Comparison of ENCODE assay signal across 19 cellular contexts in the genomic region with DNA sequence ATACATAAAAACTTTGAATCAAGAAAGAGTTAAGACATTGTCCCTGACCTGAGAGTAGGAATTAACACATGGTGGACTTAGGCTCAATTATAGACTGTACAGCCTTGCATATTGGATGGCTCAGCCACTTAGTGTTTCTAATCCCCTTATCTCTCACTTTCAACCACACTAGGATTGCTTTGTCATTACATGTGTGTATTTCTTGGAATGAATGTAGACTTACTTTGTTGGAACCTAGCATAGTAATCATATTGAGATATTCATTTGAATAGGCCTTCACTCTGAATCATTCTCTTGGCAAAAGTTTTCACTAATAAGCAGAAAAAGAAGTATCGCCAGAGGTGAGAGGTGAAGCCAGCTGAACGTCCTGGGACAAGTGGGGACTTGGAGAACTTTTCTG.
A peak's percentile ranks its signal among the peaks of the same experiment; 100 is the strongest.
DNase-seq lines count a peak whose midpoint lies in the region; TF ChIP-seq lines count a peak whose summit lies in the region.
"Had no signal": no experiment of that assay in that cellular context is flagged by ENCODE, and none has a peak within 500 bp of the region (broad histone marks: within the 10 kb centered on the region; RNA-seq: fewer than 3 reads in every experiment).

No MANE protein-coding gene starts in this region.

- DNase-seq in NCI-H82 (lab: John Stamatoyannopoulos, UW) (peak; percentile 58), astrocyte of the spinal cord (ENCODE audit: low read depth, low spot score) (peak; percentile 50), fibroblast of villous mesenchyme (ENCODE audit: low read depth) (peak; percentile 21), NCI-H526 treated with DMSO at 0.1 percent for 48 hours (lab: John Stamatoyannopoulos, UW) (no peak), mucosa of gallbladder (ENCODE audit: low spot score) (no peak), H4 (ENCODE audit: low spot score) (no peak), NCI-H2171 treated with DMSO at 0.1 percent for 48 hours (lab: John Stamatoyannopoulos, UW) (no peak)
- DNase-seq: CD8-positive, alpha-beta memory T cell; Karpas-422; NCI-H1092; NCI-H1436 treated with DMSO at 0.1 percent for 48 hours; NCI-H2029; NCI-H2171; NCI-H446 treated with DMSO at 0.1 percent for 48 hours; NCI-H748 treated with DMSO at 0.1 percent for 48 hours; PC-3; RPMI8226; SIG-M5 had no signal

- in situ Hi-C loops in astrocyte of the spinal cord (cut with HindIII; ENCODE audit: low sequenced_read_pairs) = no loop called here

- TF ChIP-seq CTCF in astrocyte of the spinal cord (IDR thresholded peaks at IDR 0.05; ENCODE audit: low read depth, low read length) = no peak
- TF ChIP-seq CTCF in fibroblast of villous mesenchyme (IDR thresholded peaks at IDR 0.05; ENCODE audit: insufficient read depth, low read depth, low read length) = no peak

- H3K4me3 ChIP-seq in astrocyte of the spinal cord (ENCODE audit: low read depth, low read length) (no peak overlapping the region), fibroblast of villous mesenchyme (ENCODE audit: low read depth, low read length) (no peak overlapping the region)
- H3K4me3 ChIP-seq: BLaER1 treated with 17β-estradiol and CSF1 and Interleukin-3, amounts not matched to agents 10 nM and 100 nM had no signal

Comparison
In these comparisons a context has a peak if more than half of its experiments do, and no peak if none do; other contexts are left out.
1. DNase-seq: peak in NCI-H82 (single experiment), astrocyte of the spinal cord (single experiment) and fibroblast of villous mesenchyme (single experiment); none in NCI-H526 treated with DMSO at 0.1 percent for 48 hours (single experiment), mucosa of gallbladder (single experiment), H4 (single experiment) and NCI-H2171 treated with DMSO at 0.1 percent for 48 hours (single experiment).